Comparison of ENCODE assay signal across 12 cellular contexts in genomic region chr20:41309817-41310216, GRCh38. TPM values are rescaled to one million over a fixed set of nuclear protein-coding genes. Genes with fewer than 3 reads are reported as not detected.
DNase-seq lines count a peak whose midpoint lies in the region; ATAC-seq and TF ChIP-seq lines count a peak whose summit lies in the region.
"Had no signal": no experiment of that assay in that cellular context is flagged by ENCODE, and none has a peak within 500 bp of the region (broad histone marks: within the 10 kb centered on the region; RNA-seq: fewer than 3 reads in every experiment).

No MANE protein-coding gene starts in this region.

- no peak overlapping the region for H2AFZ ChIP-seq in Loucy (ENCODE audit: low read length)

- H3K27ac ChIP-seq in prostate gland = no peak overlapping the region

- intact Hi-C loops in MCF 10A (cut with micrococcal nuclease) (loop anchor here (10.0 kb wide), 1 partner anchor 175 kb away; the partner anchor contains the start of gene PLCG1), prostate gland (cut with DNase I) (no loop called here)

- H3K27ac Mint-ChIP-seq in MCF 10A (ENCODE audit: low read depth, unreplicated experiment) = peak overlapping the region; percentile 62

- H3K27me3 Mint-ChIP-seq in MCF 10A (ENCODE audit: insufficient read depth, unreplicated experiment) = no peaks in the 10 kb centered on the region

- H3K9me3 Mint-ChIP-seq in MCF 10A (ENCODE audit: unreplicated experiment) = no peaks in the 10 kb centered on the region

- DNase-seq in AG08396 (ENCODE audit: low spot score) (peak; percentile 59), MCF 10A (ENCODE audit: unreplicated experiment) (peak; percentile 73), kidney tubule cell (ENCODE audit: low spot score) (peak; percentile 79), prostate gland (ENCODE audit: low spot score) (no peak), ureter (ENCODE audit: low spot score) (no peak), GM19238 (ENCODE audit: insufficient read length, low spot score) (no peak)
- DNase-seq: heart left ventricle, Kasumi-1, NCI-H345 had no signal

- CTCF ChIA-PET in MCF 10A (lab: Yijun Ruan, JAX) = interaction anchor here (1.1 to 2.4 kb wide), 2 partner anchors 30 to 340 kb away, joined by 4 to 18 read pairs; partner anchors contain the start of gene LPIN3

- no peak for ATAC-seq in GM18873 (IDR thresholded peaks at IDR 0.05; ENCODE audit: low FRiP score, unreplicated experiment)

- peaks cover 47% of the 10 kb centered on the region for H3K4me1 ChIP-seq in Loucy (ENCODE audit: insufficient read depth, low read length, poor library complexity, severe bottlenecking)
- H3K4me1 ChIP-seq in prostate gland (replicated peaks) = no peaks in the 10 kb centered on the region

- H3F3A ChIP-seq in Loucy (ENCODE audit: low read depth) = no peaks in the 10 kb centered on the region

- no peak for TF ChIP-seq POLR2A in prostate gland (IDR thresholded peaks at IDR 0.05)

- H3K9me3 ChIP-seq in Loucy (ENCODE audit: insufficient read depth, low read depth, low read length) (no peaks in the 10 kb centered on the region), prostate gland (no peaks in the 10 kb centered on the region)
- H3K9me3 ChIP-seq: heart left ventricle had no signal

- no peaks in the 10 kb centered on the region for H3K9me2 ChIP-seq in Loucy (replicated peaks; ENCODE audit: low read depth, low read length)

- H3K27me3 ChIP-seq in Loucy (ENCODE audit: insufficient read depth, low read length, poor library complexity, severe bottlenecking) (no peaks in the 10 kb centered on the region), prostate gland (replicated peaks; ENCODE audit: insufficient read depth) (no peaks in the 10 kb centered on the region)
- H3K27me3 ChIP-seq: heart left ventricle had no signal

- peak overlapping the region; percentile 25 for H3K4me2 ChIP-seq in Loucy (ENCODE audit: low read depth, low read length, poor library complexity, severe bottlenecking)

- peaks cover 56% of the 10 kb centered on the region; the same call in 1 of the 2 replicates for H3K79me2 ChIP-seq in Loucy (ENCODE audit: insufficient read depth, low read length)

- no peaks in the 10 kb centered on the region for H3K36me3 ChIP-seq in Loucy (ENCODE audit: insufficient read depth, low read length)
- no peaks in the 10 kb centered on the region for H3K36me3 ChIP-seq in prostate gland

- POLR2A ChIA-PET in MCF 10A (lab: Yijun Ruan, JAX) = interaction anchor here (1.2 to 2.4 kb wide), 2 partner anchors 20 to 77 kb away, joined by 4 to 6 read pairs; no protein-coding TSS in a partner anchor

- no peak overlapping the region for H3K4me3 Mint-ChIP-seq in MCF 10A (ENCODE audit: unreplicated experiment)

- no peak overlapping the region for H3K9ac ChIP-seq in Loucy (ENCODE audit: low read depth, low read length, poor library complexity, severe bottlenecking)

- no peaks in the 10 kb centered on the region for H4K20me1 ChIP-seq in Loucy (ENCODE audit: insufficient read depth, low read length, poor library complexity, severe bottlenecking)

- WGBS in prostate gland = 82% methylated on average over 2 of the region's 2 CpGs

- H3K4me1 Mint-ChIP-seq in MCF 10A (ENCODE audit: insufficient read depth, unreplicated experiment) = peaks cover 20% of the 10 kb centered on the region

- TF ChIP-seq CTCF in Loucy (conservative IDR thresholded peaks at IDR 0.05; ENCODE audit: low read length) = no peak
- TF ChIP-seq CTCF in MCF 10A (IDR thresholded peaks at IDR 0.05; ENCODE audit: unreplicated experiment) = no peak
- no peak for TF ChIP-seq CTCF in prostate gland (IDR thresholded peaks at IDR 0.05)

- no TSS peak for BruUV-seq in MCF 10A (replicated peaks; lab: Mats Ljungman, UMichigan)

- peaks cover 6% of the 10 kb centered on the region for H3K36me3 Mint-ChIP-seq in MCF 10A (ENCODE audit: insufficient read depth, unreplicated experiment)

- no peak overlapping the region for H3K4me3 ChIP-seq in Loucy (ENCODE audit: low read length, poor library complexity, severe bottlenecking)
- H3K4me3 ChIP-seq in prostate gland = no peak overlapping the region
- H3K4me3 ChIP-seq: heart left ventricle had no signal

RNA-seq across cellular contexts. Expression of gene ZHX3, which starts 7.7 kb away (rescaled TPM):
- 23.8 and 34.1 TPM in 2 replicates for total RNA-seq in MCF 10A (2022)
- 10 to 100 TPM; 24.9 to 42.6 TPM for total RNA-seq in prostate gland
- total RNA-seq in ureter = 49.3 TPM

RNA-seq across cellular contexts. Expression of gene LPIN3, which starts 30.8 kb away (rescaled TPM):
- total RNA-seq in MCF 10A (2022) (16.5 and 18.9 TPM in 2 replicates), prostate gland (10 to 100 TPM; 16.2 to 30.4 TPM), ureter (30.4 TPM)

RNA-seq across cellular contexts. Expression of gene EMILIN3, which starts 56.8 kb away (rescaled TPM):
- not detected in 2 replicates for total RNA-seq in MCF 10A (2022)
- 1 to 10 TPM; 7.4 to 8.4 TPM for total RNA-seq in prostate gland
- total RNA-seq in ureter = 2.0 TPM
- total RNA-seq: pulmonary artery endothelial cell had no signal

Comparison
In these comparisons a context has a peak if more than half of its experiments do, and no peak if none do; other contexts are left out.
1. DNase-seq: peak in AG08396 (single experiment), MCF 10A (single experiment) and kidney tubule cell (single experiment); none in prostate gland (single experiment), ureter (single experiment) and GM19238 (single experiment).